In the genomic region with DNA sequence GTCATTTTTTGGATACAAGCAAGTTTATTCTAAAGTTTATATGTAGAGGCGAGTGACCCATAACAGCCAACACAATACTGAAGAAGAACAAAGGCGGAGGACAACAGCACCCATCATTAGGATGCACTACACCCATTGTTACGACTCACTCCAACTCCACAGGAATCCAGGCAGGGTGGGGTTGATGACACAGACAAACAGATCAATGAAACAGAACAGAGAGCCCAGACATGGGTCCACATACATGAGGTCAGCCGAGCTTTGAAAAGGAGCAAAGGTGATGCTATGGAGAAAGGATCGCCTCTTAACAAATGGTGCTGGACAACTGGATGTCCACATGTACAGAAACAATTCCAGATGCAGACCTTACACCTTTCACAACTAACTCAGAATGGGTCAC, we compare ENCODE assay signal across 1 cellular context.
TF ChIP-seq lines count a peak whose summit lies in the region.

No MANE protein-coding gene starts in this region.

TF ChIP-seq in HepG2, 621 proteins besides CTCF, POLR2A, EP300 and RAD21 (continued from another document):
- TF ChIP-seq ZNF816 (CRISPR knock-in tag; IDR thresholded peaks at IDR 0.05; ENCODE audit: borderline replicate concordance) = no peak
- no peak for TF ChIP-seq ZNF136 (CRISPR knock-in tag; IDR thresholded peaks at IDR 0.05; ENCODE audit: low read depth)
- peak; percentile 51 for TF ChIP-seq HNF4A (CRISPR knock-in tag; IDR thresholded peaks at IDR 0.05)
